8 cellular contexts compared by ENCODE assay signal in genomic region chr11:133134561-133135173, GRCh38.
A peak's percentile ranks its signal among the peaks of the same experiment; 100 is the strongest.
DNase-seq lines count a peak whose midpoint lies in the region; ATAC-seq and TF ChIP-seq lines count a peak whose summit lies in the region.

No MANE protein-coding gene starts in this region.

- POLR2A ChIA-PET in WTC11 (lab: Charles Lee), result interaction anchor here (0.6 to 0.7 kb wide), 2 partner anchors 30 to 407 kb away, joined by 3 read pairs; no protein-coding TSS in a partner anchor

- no peak overlapping the region for H3K27ac ChIP-seq in vagina

- H3K4me1 ChIP-seq in vagina, result no peaks in the 10 kb centered on the region

- no peaks in the 10 kb centered on the region for H3K27me3 ChIP-seq in vagina

- peak; percentile 88 for ATAC-seq in GM18858 (IDR thresholded peaks at IDR 0.05; ENCODE audit: unreplicated experiment)
- ATAC-seq in HG02938 (IDR thresholded peaks at IDR 0.05; ENCODE audit: unreplicated experiment), result peak; percentile 89
- ATAC-seq in WTC11, result peak; percentile 97
- ATAC-seq in esophagus mucosa, result peak; percentile 86

- CTCF ChIA-PET in WTC11 (lab: Charles Lee), result interaction anchor here (0.5 to 4.0 kb wide), 75 partner anchors 11 to 1446 kb away, joined by 3 to 114 read pairs (median 4); no protein-coding TSS in a partner anchor

- TF ChIP-seq CTCF in CD14-positive monocyte (IDR thresholded peaks at IDR 0.05) (peak; percentile 84), WTC11 (IDR thresholded peaks at IDR 0.05) (peak; percentile 92), nephron progenitor cell (IDR thresholded peaks at IDR 0.05) (peak; percentile 93), vagina (IDR thresholded peaks at IDR 0.05) (peak; percentile 25 to 67 (median 57))

- no peaks in the 10 kb centered on the region for H3K36me3 ChIP-seq in vagina

- no peaks in the 10 kb centered on the region for H3K36me3 Mint-ChIP-seq in CD14-positive monocyte
- H3K36me3 Mint-ChIP-seq in WTC11, result no peaks in the 10 kb centered on the region
- H3K36me3 Mint-ChIP-seq in nephron progenitor cell (ENCODE audit: low read depth), result no peaks in the 10 kb centered on the region

- H3K9me3 Mint-ChIP-seq in CD14-positive monocyte, result no peaks in the 10 kb centered on the region
- peaks cover 3% of the 10 kb centered on the region; the same call in 1 of the 2 replicates for H3K9me3 Mint-ChIP-seq in WTC11
- H3K9me3 Mint-ChIP-seq in nephron progenitor cell, result no peaks in the 10 kb centered on the region

- H3K4me1 Mint-ChIP-seq in CD14-positive monocyte, result peaks cover 2% of the 10 kb centered on the region
- peaks cover 30% of the 10 kb centered on the region for H3K4me1 Mint-ChIP-seq in WTC11
- no peaks in the 10 kb centered on the region for H3K4me1 Mint-ChIP-seq in nephron progenitor cell

- H3K9me3 ChIP-seq in vagina, result no peaks in the 10 kb centered on the region

- DNase-seq in CD14-positive monocyte (ENCODE audit: low spot score), result no peak
- peak; percentile 10 for DNase-seq in NCI-H1694 (lab: John Stamatoyannopoulos, UW)
- DNase-seq in WTC11 (ENCODE audit: low spot score), result peak; percentile 84
- DNase-seq in nephron progenitor cell, result peak; percentile 78
- DNase-seq in vagina (ENCODE audit: extremely low spot score in 2 of 2), result no peak

- H3K4me3 Mint-ChIP-seq in CD14-positive monocyte, result no peak overlapping the region
- no peak overlapping the region for H3K4me3 Mint-ChIP-seq in WTC11
- H3K4me3 Mint-ChIP-seq in nephron progenitor cell, result no peak overlapping the region

- no peak overlapping the region for H3K27ac Mint-ChIP-seq in CD14-positive monocyte
- H3K27ac Mint-ChIP-seq in WTC11, result no peak overlapping the region
- no peak overlapping the region for H3K27ac Mint-ChIP-seq in nephron progenitor cell

- no peak for TF ChIP-seq POLR2A in vagina (IDR thresholded peaks at IDR 0.05)

- intact Hi-C loops in CD14-positive monocyte (cut with micrococcal nuclease), result no loop called here
- intact Hi-C loops in vagina (cut with DNase I), result no loop called here

- H3K27me3 Mint-ChIP-seq in CD14-positive monocyte (ENCODE audit: low read depth in 3 of 3), result peaks cover 5 to 10% (median 6%) of the 10 kb centered on the region in 3 donors
- H3K27me3 Mint-ChIP-seq in WTC11 (ENCODE audit: low read depth), result no peaks in the 10 kb centered on the region
- peaks cover 24% of the 10 kb centered on the region for H3K27me3 Mint-ChIP-seq in nephron progenitor cell (ENCODE audit: low read depth, poor library complexity)

- H3K4me3 ChIP-seq in vagina, result no peak overlapping the region

TF ChIP-seq in WTC11, 78 proteins besides CTCF, POLR2A, EP300 and RAD21:
- TF ChIP-seq SMAD3 (CRISPR knock-in tag; IDR thresholded peaks at IDR 0.05; ENCODE audit: borderline replicate concordance) (peak; percentile 33; the same call in 1 of the 2 replicates), HMGXB4 (CRISPR knock-in tag; IDR thresholded peaks at IDR 0.05) (0 out of 2 replicates have a peak, but pooled peaks have one; percentile 23), GABPB1 (CRISPR knock-in tag; IDR thresholded peaks at IDR 0.05) (no peak), ZNF121 (CRISPR knock-in tag; IDR thresholded peaks at IDR 0.05) (no peak), JAZF1 (CRISPR knock-in tag; IDR thresholded peaks at IDR 0.05) (no peak), ZNF317 (CRISPR knock-in tag; IDR thresholded peaks at IDR 0.05; ENCODE audit: borderline replicate concordance, low read depth) (peak; percentile 86), ZNF423 (CRISPR knock-in tag; IDR thresholded peaks at IDR 0.05) (peak; percentile 66), SP1 (CRISPR knock-in tag; conservative IDR thresholded peaks at IDR 0.05) (peak; percentile 47; the same call in 1 of the 2 replicates), ZNF425 (CRISPR knock-in tag; conservative IDR thresholded peaks at IDR 0.05) (no peak), ZNF671 (CRISPR knock-in tag; IDR thresholded peaks at IDR 0.05) (no peak)

Comparison
In these comparisons a context has a peak if more than half of its experiments do, and no peak if none do; other contexts are left out.
1. DNase-seq: peak in NCI-H1694 (single experiment), WTC11 (single experiment) and nephron progenitor cell (single experiment); none in CD14-positive monocyte (single experiment) and vagina (0 of 2).
2. Peak in every context shown above with its lines, with median percentiles within 50 percentile points of each other: CTCF ChIP-seq and ATAC-seq.